In genomic region chr17:80644588-80644987, GRCh38 we compare ENCODE assay signal across 15 cellular contexts.
A peak's percentile ranks its signal among the peaks of the same experiment; 100 is the strongest.
DNase-seq lines count a peak whose midpoint lies in the region; ATAC-seq and TF ChIP-seq lines count a peak whose summit lies in the region.
"Had no signal": no experiment of that assay in that cellular context is flagged by ENCODE, and none has a peak within 500 bp of the region (broad histone marks: within the 10 kb centered on the region; RNA-seq: fewer than 3 reads in every experiment).

No MANE protein-coding gene starts in this region.

- H3K9ac ChIP-seq in endodermal cell (ENCODE audit: extremely low read depth, low read length, poor library complexity, severe bottlenecking) = no peak overlapping the region
- H3K9ac ChIP-seq: KMS-11 had no signal

- peaks cover 20% of the 10 kb centered on the region for H3K36me3 Mint-ChIP-seq in activated naive CD4-positive, alpha-beta T cell treated with anti-CD3 and anti-CD28 coated beads, Interleukin-2, amount 50 U/mL, for 24 hours
- H3K36me3 Mint-ChIP-seq in activated T-helper 17 cell treated with anti-CD3 and anti-CD28 coated beads, Interleukin-2, amount 50 U/mL, for 72 hours (ENCODE audit: low read depth) = peaks cover 42% of the 10 kb centered on the region
- peaks cover 3% of the 10 kb centered on the region for H3K36me3 Mint-ChIP-seq in endodermal cell (ENCODE audit: low read depth)
- H3K36me3 Mint-ChIP-seq: WTC11 had no signal

- H3K27me3 ChIP-seq in endodermal cell (ENCODE audit: control insufficient read depth, insufficient read depth, low read length, poor library complexity, severe bottlenecking) = no peaks in the 10 kb centered on the region

- peaks cover 4% of the 10 kb centered on the region for H3K4me1 ChIP-seq in endodermal cell (ENCODE audit: control insufficient read depth, insufficient read depth, low read length)

- TF ChIP-seq CTCF in retinal pigment epithelial cell (conservative IDR thresholded peaks at IDR 0.05; ENCODE audit: low read depth, low read length) (no peak), endodermal cell (conservative IDR thresholded peaks at IDR 0.05) (no peak)

- peak overlapping the region; percentile 55 for H3K4me3 Mint-ChIP-seq in activated naive CD4-positive, alpha-beta T cell treated with anti-CD3 and anti-CD28 coated beads, Interleukin-2, amount 50 U/mL, for 24 hours
- H3K4me3 Mint-ChIP-seq in activated T-helper 17 cell treated with anti-CD3 and anti-CD28 coated beads, Interleukin-2, amount 50 U/mL, for 72 hours = no peak overlapping the region
- H3K4me3 Mint-ChIP-seq in endodermal cell = no peak overlapping the region
- H3K4me3 Mint-ChIP-seq: activated CD8-positive, alpha-beta T cell treated with anti-CD3 and anti-CD28 coated beads for 36 hours; CD4-positive, CD25-positive, alpha-beta regulatory T cell; WTC11 had no signal

- peak overlapping the region; percentile 76 for H3K27ac Mint-ChIP-seq in activated naive CD4-positive, alpha-beta T cell treated with anti-CD3 and anti-CD28 coated beads, Interleukin-2, amount 50 U/mL, for 24 hours
- H3K27ac Mint-ChIP-seq in activated T-helper 17 cell treated with anti-CD3 and anti-CD28 coated beads, Interleukin-2, amount 50 U/mL, for 72 hours = peak overlapping the region; percentile 56
- no peak overlapping the region for H3K27ac Mint-ChIP-seq in endodermal cell
- H3K27ac Mint-ChIP-seq: activated CD8-positive, alpha-beta T cell treated with anti-CD3 and anti-CD28 coated beads for 36 hours; WTC11 had no signal

- no peaks in the 10 kb centered on the region for H3K27me3 Mint-ChIP-seq in activated naive CD4-positive, alpha-beta T cell treated with anti-CD3 and anti-CD28 coated beads, Interleukin-2, amount 50 U/mL, for 24 hours
- H3K27me3 Mint-ChIP-seq in activated T-helper 17 cell treated with anti-CD3 and anti-CD28 coated beads, Interleukin-2, amount 50 U/mL, for 72 hours = no peaks in the 10 kb centered on the region
- no peaks in the 10 kb centered on the region for H3K27me3 Mint-ChIP-seq in endodermal cell (ENCODE audit: insufficient read depth)
- H3K27me3 Mint-ChIP-seq: activated CD8-positive, alpha-beta T cell treated with anti-CD3 and anti-CD28 coated beads for 36 hours; CD4-positive, CD25-positive, alpha-beta regulatory T cell had no signal

- no peak for ATAC-seq in activated T-helper 17 cell treated with anti-CD3 and anti-CD28 coated beads, Interleukin-2, amount 50 U/mL, for 72 hours (replicated peaks)
- ATAC-seq in left lobe of liver = no peak
- ATAC-seq: activated CD8-positive, alpha-beta T cell treated with anti-CD3 and anti-CD28 coated beads for 36 hours; WTC11 had no signal

- no peaks in the 10 kb centered on the region for H3K9me3 Mint-ChIP-seq in activated naive CD4-positive, alpha-beta T cell treated with anti-CD3 and anti-CD28 coated beads, Interleukin-2, amount 50 U/mL, for 24 hours
- peaks cover 3% of the 10 kb centered on the region for H3K9me3 Mint-ChIP-seq in activated T-helper 17 cell treated with anti-CD3 and anti-CD28 coated beads, Interleukin-2, amount 50 U/mL, for 72 hours
- H3K9me3 Mint-ChIP-seq in endodermal cell = peaks cover 5% of the 10 kb centered on the region
- H3K9me3 Mint-ChIP-seq: WTC11 had no signal

- WGBS in endodermal cell (ENCODE audit: insufficient coverage in 1 of 2, insufficient read length in 1 of 2), 2 experiments = 94 to 100% methylated on average over 2 of the region's 2 CpGs

- H3K27ac ChIP-seq in endodermal cell (ENCODE audit: low read depth, low read length) = no peak overlapping the region
- H3K27ac ChIP-seq: KMS-11, SK-N-MC had no signal

- H3K36me3 ChIP-seq in endodermal cell (ENCODE audit: control insufficient read depth, insufficient read depth, low read length) = peaks cover 3% of the 10 kb centered on the region

- H3K4me1 Mint-ChIP-seq in activated naive CD4-positive, alpha-beta T cell treated with anti-CD3 and anti-CD28 coated beads, Interleukin-2, amount 50 U/mL, for 24 hours = peaks cover 88% of the 10 kb centered on the region
- peaks cover 44% of the 10 kb centered on the region for H3K4me1 Mint-ChIP-seq in activated T-helper 17 cell treated with anti-CD3 and anti-CD28 coated beads, Interleukin-2, amount 50 U/mL, for 72 hours
- H3K4me1 Mint-ChIP-seq in endodermal cell = peaks cover 8% of the 10 kb centered on the region

- DNase-seq in activated naive CD4-positive, alpha-beta T cell (lab: John Stamatoyannopoulos, UW) = no peak
- DNase-seq in ELR (ENCODE audit: low read depth) = peak; percentile 50
- DNase-seq in retinal pigment epithelial cell (ENCODE audit: low read depth) = peak; percentile 39
- DNase-seq in left lobe of liver (ENCODE audit: low spot score) = no peak
- DNase-seq in endodermal cell = no peak
- DNase-seq: activated CD8-positive, alpha-beta T cell treated with anti-CD3 and anti-CD28 coated beads for 36 hours; CD4-positive, CD25-positive, alpha-beta regulatory T cell; GF-D8; NCI-H146; NCI-H524 treated with DMSO at 0.1 percent for 48 hours had no signal

- H3K4me3 ChIP-seq in retinal pigment epithelial cell (ENCODE audit: low read length) = no peak overlapping the region
- no peak overlapping the region for H3K4me3 ChIP-seq in endodermal cell (ENCODE audit: low read length)
- H3K4me3 ChIP-seq: SK-N-MC had no signal

- H3K9me3 ChIP-seq in endodermal cell (ENCODE audit: control insufficient read depth, low read length) = peaks cover 8% of the 10 kb centered on the region

Comparison
In these comparisons a context has a peak if more than half of its experiments do, and no peak if none do; other contexts are left out.
1. DNase-seq: peak in ELR (single experiment) and retinal pigment epithelial cell (single experiment); none in activated naive CD4-positive, alpha-beta T cell (0 of 4), left lobe of liver (single experiment) and endodermal cell (single experiment).